In the genomic region with DNA sequence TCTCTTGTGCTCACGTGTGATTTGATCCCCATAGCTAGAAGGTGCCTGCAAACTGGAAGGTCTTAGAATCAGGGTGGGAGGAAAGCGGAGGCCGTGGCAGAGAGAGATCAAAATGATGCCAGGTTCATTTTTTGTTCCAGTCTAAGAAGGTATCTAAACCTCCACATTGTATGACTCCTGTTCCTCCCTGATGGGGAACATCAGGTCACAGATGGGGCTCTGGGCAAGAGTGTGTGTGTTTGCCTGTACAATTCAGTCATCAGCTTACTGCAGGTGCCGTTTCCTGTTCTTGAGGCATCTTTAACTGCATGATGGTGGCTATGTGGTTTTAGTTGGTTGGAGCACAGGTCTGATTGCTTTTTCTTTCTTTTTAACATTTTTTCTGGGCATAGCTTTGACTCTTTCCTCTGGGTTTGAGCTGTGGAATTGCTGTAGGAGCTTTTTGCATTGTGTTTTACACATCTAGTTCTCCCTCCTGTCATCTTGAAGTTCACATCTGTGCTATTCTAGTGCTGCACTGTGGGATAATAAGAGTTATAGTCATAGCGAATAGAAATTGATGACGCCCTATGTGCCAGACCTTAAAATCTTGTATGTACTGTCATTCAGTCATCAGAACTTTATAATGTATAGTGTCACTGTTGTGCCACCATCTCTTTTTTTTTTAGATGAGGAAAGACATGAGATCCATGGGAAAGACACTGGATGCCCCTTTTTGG, we compare ENCODE assay signal across 8 cellular contexts. TPM values are rescaled to one million over a fixed set of nuclear protein-coding genes. Genes with fewer than 3 reads are reported as not detected.
A peak's percentile ranks its signal among the peaks of the same experiment; 100 is the strongest.
DNase-seq lines count a peak whose midpoint lies in the region; ATAC-seq, FAIRE-seq and TF ChIP-seq lines count a peak whose summit lies in the region.

No MANE protein-coding gene starts in this region.

- intact Hi-C loops in left lung (cut with DNase I): no loop called here

- peak overlapping the region in 1 of 2 donors; percentile 97 for H3K27ac ChIP-seq in left lung

- peak; percentile 75 for FAIRE-seq in GM19239 (lab: Jason Lieb, UNC)

- DNase-seq in GM19239 (ENCODE audit: insufficient read length, low spot score) (peak; percentile 27), putamen (ENCODE audit: low spot score) (peak; percentile 32), left lung (no peak), NCI-H1048 (lab: John Stamatoyannopoulos, UW) (no peak), DMS79 treated with DMSO at 0.1 percent for 48 hours (lab: John Stamatoyannopoulos, UW) (no peak), pons (ENCODE audit: low spot score) (no peak)
- DNase-seq in activated CD4-positive, alpha-beta T cell treated with anti-CD3 and anti-CD28 coated beads for 48 hours: peak; percentile 57

- no peaks in the 10 kb centered on the region for H3K27me3 ChIP-seq in left lung

- no peaks in the 10 kb centered on the region for H3K36me3 ChIP-seq in left lung

- TF ChIP-seq CTCF in left lung (IDR thresholded peaks at IDR 0.05): no peak

- H3K4me3 ChIP-seq in left lung: no peak overlapping the region

- H3K9me3 ChIP-seq in left lung: no peaks in the 10 kb centered on the region

- H3K4me1 ChIP-seq in left lung: peaks cover 0 to 98% of the 10 kb centered on the region in 2 donors

- ATAC-seq in HG03039 (IDR thresholded peaks at IDR 0.05; ENCODE audit: unreplicated experiment) (peak; percentile 72), left lung (no peak)

RNA-seq across cellular contexts. Expression of a gene that starts 30.8 kb away (rescaled TPM):
- total RNA-seq in left lung: 10 to 100 TPM; 25.6 to 61.9 TPM

Comparison
In these comparisons a context has a peak if more than half of its experiments do, and no peak if none do; other contexts are left out.
1. DNase-seq: peak in GM19239 (single experiment), activated CD4-positive, alpha-beta T cell treated with anti-CD3 and anti-CD28 coated beads for 48 hours (single experiment) and putamen (single experiment); none in left lung (0 of 2), NCI-H1048 (single experiment), DMS79 treated with DMSO at 0.1 percent for 48 hours (single experiment) and pons (single experiment).